ENCODE assay signal across 8 cellular contexts in genomic region chr2:65186872-65187851, GRCh38. TPM values are rescaled to one million over a fixed set of nuclear protein-coding genes. Genes with fewer than 3 reads are reported as not detected.
A peak's percentile ranks its signal among the peaks of the same experiment; 100 is the strongest.
DNase-seq lines count a peak whose midpoint lies in the region; ATAC-seq and TF ChIP-seq lines count a peak whose summit lies in the region.

No MANE protein-coding gene starts in this region.

- peak overlapping the region; percentile 68 for H2AFZ ChIP-seq in neuronal stem cell (ENCODE audit: low read length)

- POLR2A ChIA-PET in BJ (lab: Charles Lee) = interaction anchor here (0.5 kb wide), 1 partner anchor 40 kb away, joined by 7 read pairs; the partner anchor contains the start of gene ACTR2

- H3K4me1 ChIP-seq in RWPE2 (ENCODE audit: insufficient read depth, poor library complexity, severe bottlenecking) (no peaks in the 10 kb centered on the region), neuronal stem cell (ENCODE audit: control insufficient read depth in 2 of 2, insufficient read depth in 1 of 2, low read depth in 1 of 2, low read length in 2 of 2) (peaks cover 0 to 3% of the 10 kb centered on the region in 2 donors)

- no peak overlapping the region for H3K23ac ChIP-seq in neuronal stem cell (ENCODE audit: low read depth, low read length, poor library complexity)

- no CpG with 5 or more reads among the region's 19 CpGs for WGBS in neuronal stem cell (ENCODE audit: extremely low coverage in 2 of 2, insufficient read length in 2 of 2, insufficient replicate concordance in 1 of 2), 2 donors

- H2BK5ac ChIP-seq in neuronal stem cell (ENCODE audit: low read length) = no peak overlapping the region

- H3K14ac ChIP-seq in neuronal stem cell (ENCODE audit: low read length) = no peak overlapping the region

- TF ChIP-seq EP300 in Ishikawa (IDR thresholded peaks at IDR 0.05; ENCODE audit: borderline replicate concordance) = no peak

- peak overlapping the region; percentile 19 for H3K18ac ChIP-seq in neuronal stem cell (ENCODE audit: low read length)

- peak; percentile 76 for TF ChIP-seq RAD21 in Ishikawa (IDR thresholded peaks at IDR 0.05; ENCODE audit: low read depth)

- CTCF ChIA-PET in BJ (lab: Yijun Ruan, JAX) = interaction anchor here (0.8 to 3.3 kb wide), 18 partner anchors 10 to 815 kb away, joined by 3 to 25 read pairs (median 4); no protein-coding TSS in a partner anchor

- intact Hi-C loops in activated T-helper 2 cell treated with anti-CD3 and anti-CD28 coated beads, Interferon-gamma antibody, Interleukin-2, Interleukin-4, amounts not matched to agents 10 μg/mL and 5 μg/mL and 100 μg/mL, durations not matched to agents 14 hours and 24 hours and 36 hours (cut with micrococcal nuclease) = loop anchor here (1.0 to 10.0 kb wide), 2 partner anchors 123 to 388 kb away; no protein-coding TSS in a partner anchor

- no peaks in the 10 kb centered on the region for H3K9me3 Mint-ChIP-seq in activated T-helper 2 cell treated with anti-CD3 and anti-CD28 coated beads, Interferon-gamma antibody, Interleukin-2, Interleukin-4, amounts not matched to agents 10 μg/mL and 5 μg/mL and 100 μg/mL, durations not matched to agents 14 hours and 24 hours and 36 hours

- H2BK120ac ChIP-seq in neuronal stem cell (ENCODE audit: low read depth, low read length) = no peak overlapping the region

- H3K9me3 ChIP-seq in RWPE2 (ENCODE audit: severe bottlenecking) (no peaks in the 10 kb centered on the region), neuronal stem cell (replicated peaks in 1 of 2; ENCODE audit: control insufficient read depth in 2 of 2, insufficient read depth in 1 of 2, low read depth in 1 of 2, low read length in 2 of 2) (no peaks in the 10 kb centered on the region)

- no peak overlapping the region for H3K27ac Mint-ChIP-seq in activated T-helper 2 cell treated with anti-CD3 and anti-CD28 coated beads, Interferon-gamma antibody, Interleukin-2, Interleukin-4, amounts not matched to agents 10 μg/mL and 5 μg/mL and 100 μg/mL, durations not matched to agents 14 hours and 24 hours and 36 hours

- H3K4me3 ChIP-seq in BJ (ENCODE audit: low read depth, low read length) (no peak overlapping the region), RWPE2 (ENCODE audit: severe bottlenecking) (no peak overlapping the region), fibroblast of villous mesenchyme (ENCODE audit: low read depth, low read length) (no peak overlapping the region), neuronal stem cell (ENCODE audit: low read length in 2 of 2) (no peak overlapping the region)

- H3K79me1 ChIP-seq in neuronal stem cell (ENCODE audit: low read depth, low read length) = no peaks in the 10 kb centered on the region

- H4K91ac ChIP-seq in neuronal stem cell (ENCODE audit: low read depth, low read length, poor library complexity) = no peak overlapping the region

- no peak overlapping the region for H3K4ac ChIP-seq in neuronal stem cell (ENCODE audit: low read length)

- no peaks in the 10 kb centered on the region for H3K36me3 ChIP-seq in BJ (ENCODE audit: control insufficient read depth, insufficient read depth, low read length)
- H3K36me3 ChIP-seq in RWPE2 (ENCODE audit: low read depth) = no peaks in the 10 kb centered on the region
- H3K36me3 ChIP-seq in neuronal stem cell (replicated peaks in 1 of 2; ENCODE audit: control insufficient read depth in 2 of 2, insufficient read depth in 2 of 2, low read length in 2 of 2) = no peaks in the 10 kb centered on the region

- H2AK5ac ChIP-seq in neuronal stem cell (ENCODE audit: low read depth, low read length) = no peak overlapping the region

- ATAC-seq in GM19397 (IDR thresholded peaks at IDR 0.05; ENCODE audit: unreplicated experiment) (peak; percentile 64), RWPE2 (ENCODE audit: low read depth) (peak; percentile 85)

- no peak overlapping the region for H4K8ac ChIP-seq in neuronal stem cell (ENCODE audit: low read depth, low read length)

- H3K27me3 ChIP-seq in BJ (ENCODE audit: control insufficient read depth, insufficient read depth, low read length) = no peaks in the 10 kb centered on the region
- H3K27me3 ChIP-seq in RWPE2 (ENCODE audit: insufficient read depth, poor library complexity, severe bottlenecking) = no peaks in the 10 kb centered on the region
- no peaks in the 10 kb centered on the region for H3K27me3 ChIP-seq in neuronal stem cell (ENCODE audit: control insufficient read depth in 3 of 3, insufficient read depth in 3 of 3, low read depth in 1 of 3, low read length in 3 of 3)

- TF ChIP-seq CTCF in BJ (IDR thresholded peaks at IDR 0.05; ENCODE audit: insufficient read depth, low read depth, low read length) (peak; percentile 88), RWPE2 (IDR thresholded peaks at IDR 0.05; ENCODE audit: poor library complexity, severe bottlenecking) (peak; percentile 83), fibroblast of villous mesenchyme (IDR thresholded peaks at IDR 0.05; ENCODE audit: insufficient read depth, low read depth, low read length) (peak; percentile 84)

- H3K9ac ChIP-seq in neuronal stem cell (ENCODE audit: low read depth, low read length, poor library complexity) = no peak overlapping the region

- H3K4me3 Mint-ChIP-seq in activated T-helper 2 cell treated with anti-CD3 and anti-CD28 coated beads, Interferon-gamma antibody, Interleukin-2, Interleukin-4, amounts not matched to agents 10 μg/mL and 5 μg/mL and 100 μg/mL, durations not matched to agents 14 hours and 24 hours and 36 hours (ENCODE audit: low read depth) = no peak overlapping the region

- no peak overlapping the region for H3K27ac ChIP-seq in RWPE2 (ENCODE audit: poor library complexity, severe bottlenecking)
- no peak overlapping the region for H3K27ac ChIP-seq in neuronal stem cell (replicated peaks; ENCODE audit: low read length)
- H3K27ac ChIP-seq in substantia nigra (ENCODE audit: low read depth, low read length, poor library complexity, severe bottlenecking) = no peak overlapping the region

- H3K4me2 ChIP-seq in neuronal stem cell (ENCODE audit: insufficient read depth, low read length, poor library complexity, severe bottlenecking) = no peak overlapping the region

- no peak overlapping the region for H2BK12ac ChIP-seq in neuronal stem cell (ENCODE audit: low read length)

- peaks cover 9% of the 10 kb centered on the region for H3K4me1 Mint-ChIP-seq in activated T-helper 2 cell treated with anti-CD3 and anti-CD28 coated beads, Interferon-gamma antibody, Interleukin-2, Interleukin-4, amounts not matched to agents 10 μg/mL and 5 μg/mL and 100 μg/mL, durations not matched to agents 14 hours and 24 hours and 36 hours (ENCODE audit: low read depth)

- peaks cover 19% of the 10 kb centered on the region for H3K27me3 Mint-ChIP-seq in activated T-helper 2 cell treated with anti-CD3 and anti-CD28 coated beads, Interferon-gamma antibody, Interleukin-2, Interleukin-4, amounts not matched to agents 10 μg/mL and 5 μg/mL and 100 μg/mL, durations not matched to agents 14 hours and 24 hours and 36 hours (ENCODE audit: low read depth)

- no peak overlapping the region for H2BK15ac ChIP-seq in neuronal stem cell (ENCODE audit: low read length)

- DNase-seq in BJ (ENCODE audit: low read depth) (no peak), RWPE2 (ENCODE audit: low spot score) (no peak), fibroblast of villous mesenchyme (ENCODE audit: low read depth) (peak; percentile 78), neuronal stem cell (ENCODE audit: low spot score) (peak; percentile 68), substantia nigra (lab: John Stamatoyannopoulos, UW) (peak in 46 of 49 donors; percentile 7 to 81 (median 56))
- peak; percentile 52 for DNase-seq in activated T-helper 2 cell treated with anti-CD3 and anti-CD28 coated beads, Interferon-gamma antibody, Interleukin-2, Interleukin-4, amounts not matched to agents 10 μg/mL and 5 μg/mL and 100 μg/mL, durations not matched to agents 14 hours and 24 hours and 36 hours (ENCODE audit: low spot score)

- H3K36me3 Mint-ChIP-seq in activated T-helper 2 cell treated with anti-CD3 and anti-CD28 coated beads, Interferon-gamma antibody, Interleukin-2, Interleukin-4, amounts not matched to agents 10 μg/mL and 5 μg/mL and 100 μg/mL, durations not matched to agents 14 hours and 24 hours and 36 hours (ENCODE audit: low read depth) = no peaks in the 10 kb centered on the region

TF ChIP-seq in Ishikawa, 13 proteins besides CTCF, POLR2A, EP300 and RAD21:
- TF ChIP-seq NFIC (IDR thresholded peaks at IDR 0.05) = no peak

RNA-seq across cellular contexts. Expression of gene ACTR2, which starts 40.5 kb away (rescaled TPM):
- 57.9 and 153 TPM in 2 replicates for polyA plus RNA-seq in BJ (2011; rRNA removed)
- 53.7 and 80.3 TPM in 2 replicates for polyA minus RNA-seq in BJ (2011; rRNA and poly(A)+ RNA removed)
- total RNA-seq in activated T-helper 2 cell treated with anti-CD3 and anti-CD28 coated beads, Interferon-gamma antibody, Interleukin-2, Interleukin-4, amounts not matched to agents 10 μg/mL and 5 μg/mL and 100 μg/mL, durations not matched to agents 14 hours and 24 hours and 36 hours = 339 and 350 TPM in 2 replicates
- 90.5 and 115 TPM in 2 replicates for total RNA-seq in fibroblast of villous mesenchyme
- 106 TPM for polyA plus RNA-seq in neuronal stem cell (2013, experiment 1 of 2)
- 106 TPM for polyA plus RNA-seq in neuronal stem cell (2013, experiment 2 of 2)

RNA-seq across cellular contexts. Expression of gene RAB1A, which starts 57.3 kb away (rescaled TPM):
- 90.6 and 189 TPM in 2 replicates for polyA plus RNA-seq in BJ (2011; rRNA removed)
- polyA minus RNA-seq in BJ (2011; rRNA and poly(A)+ RNA removed) = 79.2 and 106 TPM in 2 replicates
- total RNA-seq in activated T-helper 2 cell treated with anti-CD3 and anti-CD28 coated beads, Interferon-gamma antibody, Interleukin-2, Interleukin-4, amounts not matched to agents 10 μg/mL and 5 μg/mL and 100 μg/mL, durations not matched to agents 14 hours and 24 hours and 36 hours = 88.1 and 96.6 TPM in 2 replicates
- 91.5 and 101 TPM in 2 replicates for total RNA-seq in fibroblast of villous mesenchyme
- polyA plus RNA-seq in neuronal stem cell (2013, experiment 1 of 2) = 146 TPM
- polyA plus RNA-seq in neuronal stem cell (2013, experiment 2 of 2) = 149 TPM

Comparison
In these comparisons a context has a peak if more than half of its experiments do, and no peak if none do; other contexts are left out.
1. DNase-seq: peak in activated T-helper 2 cell treated with anti-CD3 and anti-CD28 coated beads, Interferon-gamma antibody, Interleukin-2, Interleukin-4, amounts not matched to agents 10 μg/mL and 5 μg/mL and 100 μg/mL, durations not matched to agents 14 hours and 24 hours and 36 hours (single experiment), fibroblast of villous mesenchyme (single experiment), neuronal stem cell (single experiment) and substantia nigra (46 of 49); none in BJ (single experiment) and RWPE2 (single experiment).
2. Peak in every context shown above with its lines, with median percentiles within 50 percentile points of each other: CTCF ChIP-seq.